Comparison of ENCODE assay signal across 19 cellular contexts in genomic region chrX:41097326-41097725, GRCh38. TPM values are rescaled to one million over a fixed set of nuclear protein-coding genes. Genes with fewer than 3 reads are reported as not detected.
A peak's percentile ranks its signal among the peaks of the same experiment; 100 is the strongest.
DNase-seq lines count a peak whose midpoint lies in the region; ATAC-seq and TF ChIP-seq lines count a peak whose summit lies in the region.
"Had no signal": no experiment of that assay in that cellular context is flagged by ENCODE, and none has a peak within 500 bp of the region (broad histone marks: within the 10 kb centered on the region; RNA-seq: fewer than 3 reads in every experiment).

No MANE protein-coding gene starts in this region.

- no peak overlapping the region for H3K4me2 ChIP-seq in mesenchymal stem cell (ENCODE audit: low read length, poor library complexity, severe bottlenecking)

- H3K23ac ChIP-seq in mesenchymal stem cell (ENCODE audit: low read length in 2 of 2): no peak overlapping the region

- no peak overlapping the region for H3K18ac ChIP-seq in mesenchymal stem cell (ENCODE audit: low read depth in 1 of 2, low read length in 2 of 2)

- H3K9ac ChIP-seq in mesenchymal stem cell (ENCODE audit: low read length): peak overlapping the region; percentile 6
- H3K9ac ChIP-seq: BLaER1 treated with 17β-estradiol and CSF1 and Interleukin-3, amounts not matched to agents 10 nM and 100 nM had no signal

- H3K27ac Mint-ChIP-seq in natural killer cell: peak overlapping the region; percentile 55 to 72
- H3K27ac Mint-ChIP-seq in natural killer cell treated with Interleukin-12 subunit alpha and Interleukin-12 subunit beta and Interleukin-15 and Interleukin-18, amount 100 ng/mL, for 72 hours: no peak overlapping the region
- peak overlapping the region in 2 of 3 donors; percentile 41 to 48 for H3K27ac Mint-ChIP-seq in IgD-negative memory B cell

- no peak overlapping the region for H2BK5ac ChIP-seq in mesenchymal stem cell (ENCODE audit: low read depth, low read length, poor library complexity, severe bottlenecking)

- H3K36me3 Mint-ChIP-seq in natural killer cell (no peaks in the 10 kb centered on the region), IgD-negative memory B cell (peaks cover 2% of the 10 kb centered on the region)
- H3K36me3 Mint-ChIP-seq in natural killer cell treated with Interleukin-12 subunit alpha and Interleukin-12 subunit beta and Interleukin-15 and Interleukin-18, amount 100 ng/mL, for 72 hours: no peaks in the 10 kb centered on the region

- H4K8ac ChIP-seq in mesenchymal stem cell (ENCODE audit: low read length): no peak overlapping the region

- H3K4me1 ChIP-seq in mesenchymal stem cell (ENCODE audit: control insufficient read depth, insufficient read depth, low read depth, low read length): peaks cover 2% of the 10 kb centered on the region

- no peak for TF ChIP-seq CTCF in natural killer cell (IDR thresholded peaks at IDR 0.05)

- DNase-seq in natural killer cell: no peak
- no peak for DNase-seq in natural killer cell treated with Interleukin-12 subunit alpha and Interleukin-12 subunit beta and Interleukin-15 and Interleukin-18, amount 100 ng/mL, for 72 hours (ENCODE audit: low spot score)
- DNase-seq in mesenchymal stem cell: no peak
- no peak for DNase-seq in NOMO-1 (lab: John Stamatoyannopoulos, UW; ENCODE audit: unreplicated experiment in 2 of 2)
- DNase-seq in dermis blood vessel endothelial cell: no peak
- DNase-seq in ureter (ENCODE audit: low spot score): no peak
- DNase-seq: COR-L47, DMS153, EL, H7, Kasumi-1, NCI-H2029, NCI-H2171 treated with DMSO at 0.1 percent for 48 hours, NCI-H510A, NCI-H82, Peyer's patch, SHP77 had no signal

- no peaks in the 10 kb centered on the region for H3K36me3 ChIP-seq in mesenchymal stem cell (ENCODE audit: control insufficient read depth in 1 of 2, insufficient read depth in 2 of 2, low read depth in 1 of 2, low read length in 2 of 2)
- H3K36me3 ChIP-seq: Peyer's patch had no signal

- H2BK12ac ChIP-seq in mesenchymal stem cell (ENCODE audit: low read length in 2 of 2): no peak overlapping the region

- intact Hi-C loops in natural killer cell (cut with micrococcal nuclease): no loop called here

- no peak overlapping the region for H4K91ac ChIP-seq in mesenchymal stem cell (ENCODE audit: low read length)

- H3K4me3 Mint-ChIP-seq in natural killer cell (no peak overlapping the region), IgD-negative memory B cell (no peak overlapping the region)
- no peak overlapping the region for H3K4me3 Mint-ChIP-seq in natural killer cell treated with Interleukin-12 subunit alpha and Interleukin-12 subunit beta and Interleukin-15 and Interleukin-18, amount 100 ng/mL, for 72 hours

- H3K9me3 Mint-ChIP-seq in natural killer cell: no peaks in the 10 kb centered on the region
- no peaks in the 10 kb centered on the region for H3K9me3 Mint-ChIP-seq in natural killer cell treated with Interleukin-12 subunit alpha and Interleukin-12 subunit beta and Interleukin-15 and Interleukin-18, amount 100 ng/mL, for 72 hours
- H3K9me3 Mint-ChIP-seq in IgD-negative memory B cell: no peaks in the 10 kb centered on the region

- no peak overlapping the region for H2BK15ac ChIP-seq in mesenchymal stem cell (ENCODE audit: low read depth, poor library complexity, severe bottlenecking)

- no peak overlapping the region for H3K4ac ChIP-seq in mesenchymal stem cell (ENCODE audit: low read depth in 1 of 2, low read length in 2 of 2)

- H3K14ac ChIP-seq in mesenchymal stem cell (ENCODE audit: low read length in 2 of 2): no peak overlapping the region

- peaks cover 38 to 74% of the 10 kb centered on the region in 2 donors for H3K4me1 Mint-ChIP-seq in natural killer cell
- peaks cover 23 to 47% of the 10 kb centered on the region in 2 donors for H3K4me1 Mint-ChIP-seq in natural killer cell treated with Interleukin-12 subunit alpha and Interleukin-12 subunit beta and Interleukin-15 and Interleukin-18, amount 100 ng/mL, for 72 hours (ENCODE audit: low read depth in 2 of 2)
- H3K4me1 Mint-ChIP-seq in IgD-negative memory B cell: peaks cover 39 to 73% (median 54%) of the 10 kb centered on the region in 3 donors

- H2AFZ ChIP-seq in mesenchymal stem cell (ENCODE audit: low read depth, low read length): no peak overlapping the region

- H3K27me3 Mint-ChIP-seq in natural killer cell (ENCODE audit: low read depth in 2 of 2) (no peaks in the 10 kb centered on the region), IgD-negative memory B cell (no peaks in the 10 kb centered on the region)
- H3K27me3 Mint-ChIP-seq in natural killer cell treated with Interleukin-12 subunit alpha and Interleukin-12 subunit beta and Interleukin-15 and Interleukin-18, amount 100 ng/mL, for 72 hours: no peaks in the 10 kb centered on the region

- H3K27me3 ChIP-seq in mesenchymal stem cell (ENCODE audit: control insufficient read depth in 1 of 2, insufficient read depth in 1 of 2, low read length in 2 of 2): peaks cover 0 to 26% of the 10 kb centered on the region in 2 experiments
- H3K27me3 ChIP-seq: Peyer's patch had no signal

- H3K9me3 ChIP-seq in mesenchymal stem cell (ENCODE audit: control insufficient read depth, low read length): no peaks in the 10 kb centered on the region
- H3K9me3 ChIP-seq: Peyer's patch had no signal

- no peaks in the 10 kb centered on the region for H3K79me1 ChIP-seq in mesenchymal stem cell (replicated peaks; ENCODE audit: low read length, poor library complexity, severe bottlenecking)

- no peak overlapping the region for H3K27ac ChIP-seq in mesenchymal stem cell (ENCODE audit: low read length, poor library complexity, severe bottlenecking)
- H3K27ac ChIP-seq: BLaER1 treated with 17β-estradiol and CSF1 and Interleukin-3, amounts not matched to agents 10 nM and 100 nM; Peyer's patch had no signal

- H3K4me3 ChIP-seq in mesenchymal stem cell (ENCODE audit: insufficient read depth in 1 of 2, low read depth in 1 of 2, low read length in 2 of 2): no peak overlapping the region
- H3K4me3 ChIP-seq: BLaER1 treated with 17β-estradiol and CSF1 and Interleukin-3, amounts not matched to agents 10 nM and 100 nM; Peyer's patch had no signal

- H2BK120ac ChIP-seq in mesenchymal stem cell (ENCODE audit: low read depth, low read length): no peak overlapping the region

- ATAC-seq in natural killer cell: no peak
- no peak for ATAC-seq in natural killer cell treated with Interleukin-12 subunit alpha and Interleukin-12 subunit beta and Interleukin-15 and Interleukin-18, amount 100 ng/mL, for 72 hours

- no peak overlapping the region for H2AK5ac ChIP-seq in mesenchymal stem cell (ENCODE audit: low read length, severe bottlenecking)

RNA-seq across cellular contexts. Expression of gene USP9X, which starts 12.1 kb away (rescaled TPM):
- total RNA-seq in natural killer cell (10 to 100 TPM; 76.3 to 87.4 (median 81.9) TPM), dermis blood vessel endothelial cell (94.6 and 183 TPM in 2 replicates), ureter (93.8 TPM)
- 10 to 100 TPM; 48.3 to 66.5 TPM for total RNA-seq in natural killer cell treated with Interleukin-12 subunit alpha and Interleukin-12 subunit beta and Interleukin-15 and Interleukin-18, amount 100 ng/mL, for 72 hours
- polyA plus RNA-seq in IgD-negative memory B cell: 20.6 TPM
- 18.5 TPM for polyA plus RNA-seq in mesenchymal stem cell (2013, experiment 1 of 2)
- 18.1 TPM for polyA plus RNA-seq in mesenchymal stem cell (2013, experiment 2 of 2)

Comparison
In these comparisons a context has a peak if more than half of its experiments do, and no peak if none do; other contexts are left out.
1. H3K27ac Mint-ChIP-seq: peak in natural killer cell (2 of 2) and IgD-negative memory B cell (2 of 3); none in natural killer cell treated with Interleukin-12 subunit alpha and Interleukin-12 subunit beta and Interleukin-15 and Interleukin-18, amount 100 ng/mL, for 72 hours (0 of 2).